1 cellular context compared by ENCODE assay signal in the genomic region with DNA sequence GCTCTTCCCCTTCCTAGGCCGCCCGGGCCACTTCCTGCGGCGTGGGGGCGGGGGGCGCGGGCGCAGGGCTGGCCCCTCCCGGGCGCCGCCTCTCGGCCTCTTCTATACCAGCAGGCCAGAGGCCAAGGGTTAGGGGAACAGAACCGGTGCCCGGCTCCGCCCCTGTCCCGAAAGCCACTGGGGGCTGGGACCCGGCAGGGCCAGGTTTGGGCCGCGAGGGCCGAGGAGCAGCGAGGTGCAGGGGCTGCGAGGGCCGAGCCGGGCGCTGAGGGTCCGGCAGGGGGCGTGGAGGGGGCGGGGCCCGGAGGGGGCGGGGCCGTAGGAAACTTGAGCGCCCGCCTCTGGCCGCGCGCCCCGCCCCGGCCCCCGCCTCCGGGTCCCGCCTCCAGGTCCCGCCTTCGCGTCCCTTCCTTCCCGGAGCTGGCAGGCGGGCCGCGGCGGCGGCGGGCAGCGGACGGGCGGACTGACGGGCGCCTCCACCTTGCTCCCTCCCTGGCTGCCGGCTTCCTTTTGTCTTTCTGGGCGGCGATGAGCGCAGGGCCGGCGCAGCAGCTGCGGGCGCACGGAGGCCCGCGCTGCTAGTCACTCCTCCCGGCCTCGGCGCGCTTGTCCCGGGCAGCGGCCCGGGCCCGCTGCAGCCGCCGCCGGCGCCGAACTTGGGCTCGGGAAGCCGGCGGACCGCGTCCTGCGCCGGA.
A peak's percentile ranks its signal among the peaks of the same experiment; 100 is the strongest.
TF ChIP-seq lines count a peak whose summit lies in the region.

A gene (plus strand): TSS at position 426 of the 695 bp plus-strand sequence. CDS start 116,854 bp downstream, outside the sequence.

TF ChIP-seq in HepG2, 621 proteins besides CTCF, POLR2A, EP300 and RAD21 (continued from another document and continues in another):
- TF ChIP-seq ZNF367 (CRISPR knock-in tag; IDR thresholded peaks at IDR 0.05; ENCODE audit: borderline replicate concordance) (no peak), ZEB1 (IDR thresholded peaks at IDR 0.05; ENCODE audit: insufficient replicate concordance, low read depth) (peak; percentile 38), ZSCAN31 (CRISPR knock-in tag; IDR thresholded peaks at IDR 0.05; ENCODE audit: low read depth) (peak; percentile 85), ZNF839 (CRISPR knock-in tag; IDR thresholded peaks at IDR 0.05; ENCODE audit: borderline replicate concordance) (no peak), ZNF235 (CRISPR knock-in tag; IDR thresholded peaks at IDR 0.05; ENCODE audit: borderline replicate concordance) (no peak), YEATS4 (CRISPR knock-in tag; IDR thresholded peaks at IDR 0.05; ENCODE audit: borderline replicate concordance) (peak; percentile 77; the same call in 1 of the 2 replicates), MEIS2 (CRISPR knock-in tag; IDR thresholded peaks at IDR 0.05) (peak; percentile 33; the same call in 1 of the 2 replicates), ZNF331 (CRISPR knock-in tag; IDR thresholded peaks at IDR 0.05) (peak; percentile 27; the same call in 1 of the 2 replicates), ZNF605 (CRISPR knock-in tag; IDR thresholded peaks at IDR 0.05) (peak; percentile 9; the same call in 1 of the 2 replicates), IRX3 (CRISPR knock-in tag; IDR thresholded peaks at IDR 0.05; ENCODE audit: borderline replicate concordance, low read depth) (peak; percentile 38; the same call in 1 of the 2 replicates), KLF11 (CRISPR knock-in tag; IDR thresholded peaks at IDR 0.05) (no peak; the same call in 1 of the 2 replicates), ZNF720 (CRISPR knock-in tag; IDR thresholded peaks at IDR 0.05) (no peak), ZC3H13 (CRISPR knock-in tag; IDR thresholded peaks at IDR 0.05) (peak; percentile 72; the same call in 1 of the 2 replicates), POLR2G (IDR thresholded peaks at IDR 0.05; ENCODE audit: low read depth, low read length) (peak; percentile 63; the same call in 1 of the 2 replicates), ZSCAN29 (CRISPR knock-in tag; conservative IDR thresholded peaks at IDR 0.05) (no peak), CCDC6 (CRISPR knock-in tag; IDR thresholded peaks at IDR 0.05) (peak; percentile 88), SRSF4 (IDR thresholded peaks at IDR 0.05; ENCODE audit: low read depth, low read length, poor library complexity, severe bottlenecking) (no peak), RFXANK (CRISPR knock-in tag; IDR thresholded peaks at IDR 0.05) (no peak), MYC (CRISPR knock-in tag; IDR thresholded peaks at IDR 0.05; ENCODE audit: borderline replicate concordance) (peak; percentile 82), SRSF1 (optimal IDR thresholded peaks at IDR 0.05; ENCODE audit: low read depth, low read length) (peak; percentile 30)
- TF ChIP-seq, protein P1, sequence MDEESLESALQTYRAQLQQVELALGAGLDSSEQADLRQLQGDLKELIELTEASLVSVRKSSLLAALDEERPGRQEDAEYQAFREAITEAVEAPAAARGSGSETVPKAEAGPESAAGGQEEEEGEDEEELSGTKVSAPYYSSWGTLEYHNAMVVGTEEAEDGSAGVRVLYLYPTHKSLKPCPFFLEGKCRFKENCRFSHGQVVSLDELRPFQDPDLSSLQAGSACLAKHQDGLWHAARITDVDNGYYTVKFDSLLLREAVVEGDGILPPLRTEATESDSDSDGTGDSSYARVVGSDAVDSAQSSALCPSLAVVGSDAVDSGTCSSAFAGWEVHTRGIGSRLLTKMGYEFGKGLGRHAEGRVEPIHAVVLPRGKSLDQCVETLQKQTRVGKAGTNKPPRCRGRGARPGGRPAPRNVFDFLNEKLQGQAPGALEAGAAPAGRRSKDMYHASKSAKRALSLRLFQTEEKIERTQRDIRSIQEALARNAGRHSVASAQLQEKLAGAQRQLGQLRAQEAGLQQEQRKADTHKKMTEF (CRISPR knock-in tag; IDR thresholded peaks at IDR 0.05) = peak; percentile 66; the same call in 1 of the 2 replicates
- TF ChIP-seq, protein P2, sequence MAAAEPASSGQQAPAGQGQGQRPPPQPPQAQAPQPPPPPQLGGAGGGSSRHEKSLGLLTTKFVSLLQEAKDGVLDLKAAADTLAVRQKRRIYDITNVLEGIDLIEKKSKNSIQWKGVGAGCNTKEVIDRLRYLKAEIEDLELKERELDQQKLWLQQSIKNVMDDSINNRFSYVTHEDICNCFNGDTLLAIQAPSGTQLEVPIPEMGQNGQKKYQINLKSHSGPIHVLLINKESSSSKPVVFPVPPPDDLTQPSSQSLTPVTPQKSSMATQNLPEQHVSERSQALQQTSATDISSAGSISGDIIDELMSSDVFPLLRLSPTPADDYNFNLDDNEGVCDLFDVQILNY (CRISPR knock-in tag; conservative IDR thresholded peaks at IDR 0.05) = no peak
- TF ChIP-seq, protein P3, sequence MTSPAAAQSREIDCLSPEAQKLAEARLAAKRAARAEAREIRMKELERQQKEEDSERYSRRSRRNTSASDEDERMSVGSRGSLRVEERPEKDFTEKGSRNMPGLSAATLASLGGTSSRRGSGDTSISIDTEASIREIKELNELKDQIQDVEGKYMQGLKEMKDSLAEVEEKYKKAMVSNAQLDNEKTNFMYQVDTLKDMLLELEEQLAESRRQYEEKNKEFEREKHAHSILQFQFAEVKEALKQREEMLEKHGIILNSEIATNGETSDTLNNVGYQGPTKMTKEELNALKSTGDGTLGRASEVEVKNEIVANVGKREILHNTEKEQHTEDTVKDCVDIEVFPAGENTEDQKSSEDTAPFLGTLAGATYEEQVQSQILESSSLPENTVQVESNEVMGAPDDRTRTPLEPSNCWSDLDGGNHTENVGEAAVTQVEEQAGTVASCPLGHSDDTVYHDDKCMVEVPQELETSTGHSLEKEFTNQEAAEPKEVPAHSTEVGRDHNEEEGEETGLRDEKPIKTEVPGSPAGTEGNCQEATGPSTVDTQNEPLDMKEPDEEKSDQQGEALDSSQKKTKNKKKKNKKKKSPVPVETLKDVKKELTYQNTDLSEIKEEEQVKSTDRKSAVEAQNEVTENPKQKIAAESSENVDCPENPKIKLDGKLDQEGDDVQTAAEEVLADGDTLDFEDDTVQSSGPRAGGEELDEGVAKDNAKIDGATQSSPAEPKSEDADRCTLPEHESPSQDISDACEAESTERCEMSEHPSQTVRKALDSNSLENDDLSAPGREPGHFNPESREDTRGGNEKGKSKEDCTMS (CRISPR knock-in tag; conservative IDR thresholded peaks at IDR 0.05) = no peak
- TF ChIP-seq, protein P4, sequence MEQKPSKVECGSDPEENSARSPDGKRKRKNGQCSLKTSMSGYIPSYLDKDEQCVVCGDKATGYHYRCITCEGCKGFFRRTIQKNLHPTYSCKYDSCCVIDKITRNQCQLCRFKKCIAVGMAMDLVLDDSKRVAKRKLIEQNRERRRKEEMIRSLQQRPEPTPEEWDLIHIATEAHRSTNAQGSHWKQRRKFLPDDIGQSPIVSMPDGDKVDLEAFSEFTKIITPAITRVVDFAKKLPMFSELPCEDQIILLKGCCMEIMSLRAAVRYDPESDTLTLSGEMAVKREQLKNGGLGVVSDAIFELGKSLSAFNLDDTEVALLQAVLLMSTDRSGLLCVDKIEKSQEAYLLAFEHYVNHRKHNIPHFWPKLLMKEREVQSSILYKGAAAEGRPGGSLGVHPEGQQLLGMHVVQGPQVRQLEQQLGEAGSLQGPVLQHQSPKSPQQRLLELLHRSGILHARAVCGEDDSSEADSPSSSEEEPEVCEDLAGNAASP (CRISPR knock-in tag; IDR thresholded peaks at IDR 0.05; ENCODE audit: borderline replicate concordance) = peak; percentile 60
- TF ChIP-seq, protein P5, sequence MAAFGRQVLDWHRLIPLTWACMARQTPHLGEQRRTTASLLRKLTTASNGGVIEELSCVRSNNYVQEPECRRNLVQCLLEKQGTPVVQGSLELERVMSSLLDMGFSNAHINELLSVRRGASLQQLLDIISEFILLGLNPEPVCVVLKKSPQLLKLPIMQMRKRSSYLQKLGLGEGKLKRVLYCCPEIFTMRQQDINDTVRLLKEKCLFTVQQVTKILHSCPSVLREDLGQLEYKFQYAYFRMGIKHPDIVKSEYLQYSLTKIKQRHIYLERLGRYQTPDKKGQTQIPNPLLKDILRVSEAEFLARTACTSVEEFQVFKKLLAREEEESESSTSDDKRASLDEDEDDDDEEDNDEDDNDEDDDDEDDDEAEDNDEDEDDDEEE (CRISPR knock-in tag; IDR thresholded peaks at IDR 0.05) = no peak
- TF ChIP-seq, protein P6, sequence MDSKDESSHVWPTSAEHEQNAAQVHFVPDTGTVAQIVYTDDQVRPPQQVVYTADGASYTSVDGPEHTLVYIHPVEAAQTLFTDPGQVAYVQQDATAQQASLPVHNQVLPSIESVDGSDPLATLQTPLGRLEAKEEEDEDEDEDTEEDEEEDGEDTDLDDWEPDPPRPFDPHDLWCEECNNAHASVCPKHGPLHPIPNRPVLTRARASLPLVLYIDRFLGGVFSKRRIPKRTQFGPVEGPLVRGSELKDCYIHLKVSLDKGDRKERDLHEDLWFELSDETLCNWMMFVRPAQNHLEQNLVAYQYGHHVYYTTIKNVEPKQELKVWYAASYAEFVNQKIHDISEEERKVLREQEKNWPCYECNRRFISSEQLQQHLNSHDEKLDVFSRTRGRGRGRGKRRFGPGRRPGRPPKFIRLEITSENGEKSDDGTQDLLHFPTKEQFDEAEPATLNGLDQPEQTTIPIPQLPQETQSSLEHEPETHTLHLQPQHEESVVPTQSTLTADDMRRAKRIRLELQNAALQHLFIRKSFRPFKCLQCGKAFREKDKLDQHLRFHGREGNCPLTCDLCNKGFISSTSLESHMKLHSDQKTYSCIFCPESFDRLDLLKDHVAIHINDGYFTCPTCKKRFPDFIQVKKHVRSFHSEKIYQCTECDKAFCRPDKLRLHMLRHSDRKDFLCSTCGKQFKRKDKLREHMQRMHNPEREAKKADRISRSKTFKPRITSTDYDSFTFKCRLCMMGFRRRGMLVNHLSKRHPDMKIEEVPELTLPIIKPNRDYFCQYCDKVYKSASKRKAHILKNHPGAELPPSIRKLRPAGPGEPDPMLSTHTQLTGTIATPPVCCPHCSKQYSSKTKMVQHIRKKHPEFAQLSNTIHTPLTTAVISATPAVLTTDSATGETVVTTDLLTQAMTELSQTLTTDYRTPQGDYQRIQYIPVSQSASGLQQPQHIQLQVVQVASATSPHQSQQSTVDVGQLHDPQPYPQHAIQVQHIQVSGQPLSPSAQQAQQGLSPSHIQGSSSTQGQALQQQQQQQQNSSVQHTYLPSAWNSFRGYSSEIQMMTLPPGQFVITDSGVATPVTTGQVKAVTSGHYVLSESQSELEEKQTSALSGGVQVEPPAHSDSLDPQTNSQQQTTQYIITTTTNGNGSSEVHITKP (CRISPR knock-in tag; IDR thresholded peaks at IDR 0.05; ENCODE audit: low read depth) = no peak; the same call in 1 of the 2 replicates
- TF ChIP-seq, protein P7, sequence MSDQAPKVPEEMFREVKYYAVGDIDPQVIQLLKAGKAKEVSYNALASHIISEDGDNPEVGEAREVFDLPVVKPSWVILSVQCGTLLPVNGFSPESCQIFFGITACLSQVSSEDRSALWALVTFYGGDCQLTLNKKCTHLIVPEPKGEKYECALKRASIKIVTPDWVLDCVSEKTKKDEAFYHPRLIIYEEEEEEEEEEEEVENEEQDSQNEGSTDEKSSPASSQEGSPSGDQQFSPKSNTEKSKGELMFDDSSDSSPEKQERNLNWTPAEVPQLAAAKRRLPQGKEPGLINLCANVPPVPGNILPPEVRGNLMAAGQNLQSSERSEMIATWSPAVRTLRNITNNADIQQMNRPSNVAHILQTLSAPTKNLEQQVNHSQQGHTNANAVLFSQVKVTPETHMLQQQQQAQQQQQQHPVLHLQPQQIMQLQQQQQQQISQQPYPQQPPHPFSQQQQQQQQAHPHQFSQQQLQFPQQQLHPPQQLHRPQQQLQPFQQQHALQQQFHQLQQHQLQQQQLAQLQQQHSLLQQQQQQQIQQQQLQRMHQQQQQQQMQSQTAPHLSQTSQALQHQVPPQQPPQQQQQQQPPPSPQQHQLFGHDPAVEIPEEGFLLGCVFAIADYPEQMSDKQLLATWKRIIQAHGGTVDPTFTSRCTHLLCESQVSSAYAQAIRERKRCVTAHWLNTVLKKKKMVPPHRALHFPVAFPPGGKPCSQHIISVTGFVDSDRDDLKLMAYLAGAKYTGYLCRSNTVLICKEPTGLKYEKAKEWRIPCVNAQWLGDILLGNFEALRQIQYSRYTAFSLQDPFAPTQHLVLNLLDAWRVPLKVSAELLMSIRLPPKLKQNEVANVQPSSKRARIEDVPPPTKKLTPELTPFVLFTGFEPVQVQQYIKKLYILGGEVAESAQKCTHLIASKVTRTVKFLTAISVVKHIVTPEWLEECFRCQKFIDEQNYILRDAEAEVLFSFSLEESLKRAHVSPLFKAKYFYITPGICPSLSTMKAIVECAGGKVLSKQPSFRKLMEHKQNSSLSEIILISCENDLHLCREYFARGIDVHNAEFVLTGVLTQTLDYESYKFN (CRISPR knock-in tag; conservative IDR thresholded peaks at IDR 0.05) = peak; percentile 81
- TF ChIP-seq, protein P8, sequence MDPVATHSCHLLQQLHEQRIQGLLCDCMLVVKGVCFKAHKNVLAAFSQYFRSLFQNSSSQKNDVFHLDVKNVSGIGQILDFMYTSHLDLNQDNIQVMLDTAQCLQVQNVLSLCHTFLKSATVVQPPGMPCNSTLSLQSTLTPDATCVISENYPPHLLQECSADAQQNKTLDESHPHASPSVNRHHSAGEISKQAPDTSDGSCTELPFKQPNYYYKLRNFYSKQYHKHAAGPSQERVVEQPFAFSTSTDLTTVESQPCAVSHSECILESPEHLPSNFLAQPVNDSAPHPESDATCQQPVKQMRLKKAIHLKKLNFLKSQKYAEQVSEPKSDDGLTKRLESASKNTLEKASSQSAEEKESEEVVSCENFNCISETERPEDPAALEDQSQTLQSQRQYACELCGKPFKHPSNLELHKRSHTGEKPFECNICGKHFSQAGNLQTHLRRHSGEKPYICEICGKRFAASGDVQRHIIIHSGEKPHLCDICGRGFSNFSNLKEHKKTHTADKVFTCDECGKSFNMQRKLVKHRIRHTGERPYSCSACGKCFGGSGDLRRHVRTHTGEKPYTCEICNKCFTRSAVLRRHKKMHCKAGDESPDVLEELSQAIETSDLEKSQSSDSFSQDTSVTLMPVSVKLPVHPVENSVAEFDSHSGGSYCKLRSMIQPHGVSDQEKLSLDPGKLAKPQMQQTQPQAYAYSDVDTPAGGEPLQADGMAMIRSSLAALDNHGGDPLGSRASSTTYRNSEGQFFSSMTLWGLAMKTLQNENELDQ (CRISPR knock-in tag; IDR thresholded peaks at IDR 0.05; ENCODE audit: borderline replicate concordance) = no peak
- TF ChIP-seq, protein P9, sequence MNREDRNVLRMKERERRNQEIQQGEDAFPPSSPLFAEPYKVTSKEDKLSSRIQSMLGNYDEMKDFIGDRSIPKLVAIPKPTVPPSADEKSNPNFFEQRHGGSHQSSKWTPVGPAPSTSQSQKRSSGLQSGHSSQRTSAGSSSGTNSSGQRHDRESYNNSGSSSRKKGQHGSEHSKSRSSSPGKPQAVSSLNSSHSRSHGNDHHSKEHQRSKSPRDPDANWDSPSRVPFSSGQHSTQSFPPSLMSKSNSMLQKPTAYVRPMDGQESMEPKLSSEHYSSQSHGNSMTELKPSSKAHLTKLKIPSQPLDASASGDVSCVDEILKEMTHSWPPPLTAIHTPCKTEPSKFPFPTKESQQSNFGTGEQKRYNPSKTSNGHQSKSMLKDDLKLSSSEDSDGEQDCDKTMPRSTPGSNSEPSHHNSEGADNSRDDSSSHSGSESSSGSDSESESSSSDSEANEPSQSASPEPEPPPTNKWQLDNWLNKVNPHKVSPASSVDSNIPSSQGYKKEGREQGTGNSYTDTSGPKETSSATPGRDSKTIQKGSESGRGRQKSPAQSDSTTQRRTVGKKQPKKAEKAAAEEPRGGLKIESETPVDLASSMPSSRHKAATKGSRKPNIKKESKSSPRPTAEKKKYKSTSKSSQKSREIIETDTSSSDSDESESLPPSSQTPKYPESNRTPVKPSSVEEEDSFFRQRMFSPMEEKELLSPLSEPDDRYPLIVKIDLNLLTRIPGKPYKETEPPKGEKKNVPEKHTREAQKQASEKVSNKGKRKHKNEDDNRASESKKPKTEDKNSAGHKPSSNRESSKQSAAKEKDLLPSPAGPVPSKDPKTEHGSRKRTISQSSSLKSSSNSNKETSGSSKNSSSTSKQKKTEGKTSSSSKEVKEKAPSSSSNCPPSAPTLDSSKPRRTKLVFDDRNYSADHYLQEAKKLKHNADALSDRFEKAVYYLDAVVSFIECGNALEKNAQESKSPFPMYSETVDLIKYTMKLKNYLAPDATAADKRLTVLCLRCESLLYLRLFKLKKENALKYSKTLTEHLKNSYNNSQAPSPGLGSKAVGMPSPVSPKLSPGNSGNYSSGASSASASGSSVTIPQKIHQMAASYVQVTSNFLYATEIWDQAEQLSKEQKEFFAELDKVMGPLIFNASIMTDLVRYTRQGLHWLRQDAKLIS (CRISPR knock-in tag; IDR thresholded peaks at IDR 0.05) = no peak
